In the genomic region with DNA sequence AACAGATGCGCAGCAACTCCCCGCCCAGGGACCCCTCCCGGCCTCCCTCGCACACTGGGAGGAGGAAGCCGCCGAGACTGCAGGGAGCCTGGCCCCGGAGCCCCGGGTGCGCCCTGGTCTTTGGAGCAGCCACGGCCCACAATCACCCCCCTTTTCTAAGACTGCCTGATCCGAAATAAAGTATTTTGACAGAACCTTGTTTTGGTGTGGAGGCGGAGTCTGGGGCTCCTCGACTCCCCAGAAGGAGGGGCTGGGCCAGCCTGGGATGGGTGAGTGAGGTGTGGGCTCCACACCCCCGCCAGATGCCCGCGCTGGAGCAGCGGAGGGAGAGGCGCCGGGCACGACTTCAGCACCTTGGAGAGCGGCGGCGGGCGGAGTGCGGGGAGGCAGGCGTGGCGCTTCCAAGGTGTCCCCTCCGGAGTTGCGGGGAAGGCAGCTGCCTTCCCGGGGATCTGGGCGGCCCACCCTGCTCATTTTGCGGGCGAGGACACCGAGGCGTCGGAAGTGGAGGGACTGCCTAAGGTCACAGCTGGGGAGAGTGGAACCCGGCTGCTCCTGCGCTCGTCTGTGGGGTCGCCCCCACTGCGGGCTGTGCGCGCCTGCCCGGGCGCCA, we compare ENCODE assay signal across 8 cellular contexts. TPM values are rescaled to one million over a fixed set of nuclear protein-coding genes. Genes with fewer than 3 reads are reported as not detected.
A peak's percentile ranks its signal among the peaks of the same experiment; 100 is the strongest.
DNase-seq lines count a peak whose midpoint lies in the region; ATAC-seq and TF ChIP-seq lines count a peak whose summit lies in the region.

No MANE protein-coding gene starts in this region.

- ATAC-seq in RWPE2 (ENCODE audit: low read depth) (peak; percentile 79), GM19467 (IDR thresholded peaks at IDR 0.05; ENCODE audit: unreplicated experiment) (no peak)

- H3K4me3 Mint-ChIP-seq in H9, result peak overlapping the region; percentile 12 to 56; a peak in 3 of 5 replicates

- no peak overlapping the region for H3K14ac ChIP-seq in H9 (ENCODE audit: insufficient read depth, low read length)

- H3K18ac ChIP-seq in H9 (ENCODE audit: insufficient read length, low read depth, low read length), result no peak overlapping the region

- no peak overlapping the region for H2BK5ac ChIP-seq in H9 (ENCODE audit: insufficient read length, low read length)

- no peaks in the 10 kb centered on the region for H3K9me3 ChIP-seq in H9 (ENCODE audit: control insufficient read depth, low read depth, low read length)
- no peaks in the 10 kb centered on the region for H3K9me3 ChIP-seq in RWPE2 (ENCODE audit: severe bottlenecking)
- no peaks in the 10 kb centered on the region for H3K9me3 ChIP-seq in iPS-15b (ENCODE audit: control insufficient read depth, insufficient read depth, low read length)

- H3K27ac ChIP-seq in H9 (ENCODE audit: insufficient read length, low read depth, low read length), result no peak overlapping the region
- H3K27ac ChIP-seq in RWPE2 (ENCODE audit: poor library complexity, severe bottlenecking), result no peak overlapping the region

- no peak overlapping the region for H4K5ac ChIP-seq in H9 (ENCODE audit: insufficient read length, low read depth, low read length)

- no peak overlapping the region for H3K56ac ChIP-seq in H9 (ENCODE audit: insufficient read length, low read depth, low read length)

- no peaks in the 10 kb centered on the region for H3K36me3 ChIP-seq in RWPE2 (ENCODE audit: low read depth)
- peaks cover 2% of the 10 kb centered on the region for H3K36me3 ChIP-seq in iPS-15b (ENCODE audit: control insufficient read depth, insufficient read depth, low read length)

- TF ChIP-seq CTCF in H9 (conservative IDR thresholded peaks at IDR 0.05) (no peak), RWPE2 (IDR thresholded peaks at IDR 0.05; ENCODE audit: poor library complexity, severe bottlenecking) (no peak)

- no peak overlapping the region for H3K27ac Mint-ChIP-seq in H9

- no peak overlapping the region for H2BK20ac ChIP-seq in H9 (ENCODE audit: low read depth, low read length, poor library complexity, severe bottlenecking)

- no peaks in the 10 kb centered on the region for H3K23me2 ChIP-seq in H9 (ENCODE audit: insufficient read length, low read depth, low read length, poor library complexity, severe bottlenecking)

- no peak overlapping the region for H3K23ac ChIP-seq in H9 (ENCODE audit: insufficient read length, low read depth, low read length)

- H3K36me3 Mint-ChIP-seq in H9 (ENCODE audit: insufficient read depth in 1 of 3, low read depth in 3 of 3), result 0 out of 7 replicates have a peak, but pooled peaks cover 0 to 3% (median 0%) of the 10 kb centered on the region in 3 experiments

- peaks cover 3 to 8% of the 10 kb centered on the region in 2 experiments; a peak in 3 of 4 replicates for H3K4me1 Mint-ChIP-seq in H9

- no peak overlapping the region for H4K91ac ChIP-seq in H9 (ENCODE audit: insufficient read length, low read depth, low read length)

- no peak overlapping the region for H2BK15ac ChIP-seq in H9 (ENCODE audit: low read depth, low read length)

- H3K9ac ChIP-seq in H9 (ENCODE audit: extremely low read depth, insufficient read length, low read length), result no peak overlapping the region
- no peak overlapping the region for H3K9ac ChIP-seq in iPS-15b (ENCODE audit: low read depth, low read length)

- no peak overlapping the region for H2AK5ac ChIP-seq in H9 (ENCODE audit: insufficient read length, low read length)

- no peak overlapping the region for H2AFZ ChIP-seq in H9 (ENCODE audit: low read length)

- H2BK120ac ChIP-seq in H9 (ENCODE audit: low read depth, low read length, poor library complexity, severe bottlenecking), result no peak overlapping the region

- no peak overlapping the region for H3K4ac ChIP-seq in H9 (ENCODE audit: low read depth, low read length)

- no peaks in the 10 kb centered on the region for H4K20me1 ChIP-seq in H9 (ENCODE audit: control insufficient read depth, insufficient read depth, insufficient read length)

- WGBS in H9 (ENCODE audit: extremely low coverage, insufficient read length, low lambda C conversion rate), result no CpG with 5 or more reads among the region's 45 CpGs

- DNase-seq in H9 (peak; percentile 85), RWPE2 (ENCODE audit: low spot score) (no peak), activated gamma-delta T cell treated with Interleukin-2 at 50 U/mL for 16 hours (peak; percentile 63), NK-92 (lab: John Stamatoyannopoulos, UW; ENCODE audit: unreplicated experiment) (no peak), HuH-7.5 (ENCODE audit: low spot score) (no peak)
- DNase-seq in stimulated activated CD4-positive, alpha-beta T cell treated with anti-CD3 and anti-CD28 coated beads, Interleukin-1b, Interleukin-23, amount 100 ng/mL, for 48 hours, result peak; percentile 46

- H3K4me1 ChIP-seq in H9 (ENCODE audit: insufficient read depth, low read length) (no peaks in the 10 kb centered on the region), RWPE2 (ENCODE audit: insufficient read depth, poor library complexity, severe bottlenecking) (no peaks in the 10 kb centered on the region), iPS-15b (ENCODE audit: control insufficient read depth, insufficient read depth, low read length) (no peaks in the 10 kb centered on the region)

- H3K79me2 ChIP-seq in H9 (ENCODE audit: insufficient read depth, low read length), result no peaks in the 10 kb centered on the region

- H3K4me2 ChIP-seq in H9 (ENCODE audit: insufficient read depth, insufficient read length, low read length), result peak overlapping the region; percentile 9

- H2BK12ac ChIP-seq in H9 (ENCODE audit: insufficient read length, low read depth, low read length), result no peak overlapping the region

- H3K79me1 ChIP-seq in H9 (ENCODE audit: insufficient read depth, low read depth, low read length, poor library complexity, severe bottlenecking), result no peaks in the 10 kb centered on the region

- no peak overlapping the region for H3T11ph ChIP-seq in H9 (ENCODE audit: low read length)

- no peaks in the 10 kb centered on the region for H3K9me3 Mint-ChIP-seq in H9

- H3K27me3 Mint-ChIP-seq in H9 (ENCODE audit: low read depth), result peaks cover 43% of the 10 kb centered on the region

- H3K27me3 ChIP-seq in H9 (ENCODE audit: insufficient read depth, low read length) (no peaks in the 10 kb centered on the region; the same call in 1 of the 2 replicates), RWPE2 (ENCODE audit: insufficient read depth, poor library complexity, severe bottlenecking) (peaks cover 3% of the 10 kb centered on the region), iPS-15b (ENCODE audit: control insufficient read depth, insufficient read depth, low read length) (peaks cover 10% of the 10 kb centered on the region)

- H4K8ac ChIP-seq in H9 (replicated peaks; ENCODE audit: insufficient read length, low read depth, low read length), result no peak overlapping the region

- no peak overlapping the region for H3K4me3 ChIP-seq in RWPE2 (ENCODE audit: severe bottlenecking)
- peak overlapping the region; percentile 41 for H3K4me3 ChIP-seq in iPS-15b (ENCODE audit: low read depth, low read length)

RNA-seq across cellular contexts. Expression of a gene that starts 9.4 kb away (rescaled TPM):
- 24.9 and 27.0 TPM in 2 replicates for total RNA-seq in H9 (2021)

RNA-seq across cellular contexts. Expression of a gene that starts 9.5 kb away (rescaled TPM):
- 2.4 and 2.8 TPM in 2 replicates for total RNA-seq in H9 (2021)

RNA-seq across cellular contexts. Expression of a gene that starts 19.5 kb away (rescaled TPM):
- 0.15 TPM in 1 of 2 replicates, not detected in the other for total RNA-seq in H9 (2021)

RNA-seq across cellular contexts. Expression of a gene that starts 49.0 kb away (rescaled TPM):
- 167 and 169 TPM in 2 replicates for total RNA-seq in H9 (2021)

RNA-seq across cellular contexts. Expression of a gene that starts 56.4 kb away (rescaled TPM):
- total RNA-seq in H9 (2021), result 1.2 and 1.4 TPM in 2 replicates

Comparison
In these comparisons a context has a peak if more than half of its experiments do, and no peak if none do; other contexts are left out.
1. DNase-seq: peak in H9 (single experiment), activated gamma-delta T cell treated with Interleukin-2 at 50 U/mL for 16 hours (single experiment) and stimulated activated CD4-positive, alpha-beta T cell treated with anti-CD3 and anti-CD28 coated beads, Interleukin-1b, Interleukin-23, amount 100 ng/mL, for 48 hours (single experiment); none in RWPE2 (single experiment), NK-92 (single experiment) and HuH-7.5 (single experiment).